18 cellular contexts compared by ENCODE assay signal in genomic region chr3:124409650-124410275, GRCh38.
DNase-seq lines count a peak whose midpoint lies in the region; ATAC-seq and TF ChIP-seq lines count a peak whose summit lies in the region.
"Had no signal": no experiment of that assay in that cellular context is flagged by ENCODE, and none has a peak within 500 bp of the region (broad histone marks: within the 10 kb centered on the region; RNA-seq: fewer than 3 reads in every experiment).

No MANE protein-coding gene starts in this region.

- peaks cover 26% of the 10 kb centered on the region for H3K36me3 Mint-ChIP-seq in mesothelial cell of epicardium
- H3K36me3 Mint-ChIP-seq in activated CD8-positive, alpha-beta memory T cell treated with anti-CD3 and anti-CD28 coated beads, Interleukin-2, amount 10 ng/mL, durations not matched to agents 7 days and 5 days, result no peaks in the 10 kb centered on the region

- no peaks in the 10 kb centered on the region for H3K9me3 Mint-ChIP-seq in mesothelial cell of epicardium
- no peaks in the 10 kb centered on the region for H3K9me3 Mint-ChIP-seq in activated CD8-positive, alpha-beta memory T cell treated with anti-CD3 and anti-CD28 coated beads, Interleukin-2, amount 10 ng/mL, durations not matched to agents 7 days and 5 days (ENCODE audit: low read depth)
- H3K9me3 Mint-ChIP-seq: T-helper 1 cell treated with Interleukin-12 subunit alpha and Interleukin-12 subunit beta and Interleukin-4 antibody, amounts not matched to agents 30 μg/mL and 1 μg/mL, for 36 hours had no signal

- peak overlapping the region; percentile 95 for H3K27ac Mint-ChIP-seq in mesothelial cell of epicardium
- no peak overlapping the region for H3K27ac Mint-ChIP-seq in activated CD8-positive, alpha-beta memory T cell treated with anti-CD3 and anti-CD28 coated beads, Interleukin-2, amount 10 ng/mL, durations not matched to agents 7 days and 5 days
- H3K27ac Mint-ChIP-seq: B cell; T-helper 1 cell treated with Interleukin-12 subunit alpha and Interleukin-12 subunit beta and Interleukin-4 antibody, amounts not matched to agents 30 μg/mL and 1 μg/mL, for 36 hours had no signal

- DNase-seq in Caki2 (ENCODE audit: low read depth) (peak; percentile 62), NCI-H226 (peak; percentile 78), coronary artery (ENCODE audit: low spot score) (no peak), mesothelial cell of epicardium (ENCODE audit: low spot score in 2 of 2, unreplicated experiment in 2 of 2) (peak in 1 of 2 experiments; percentile 48), NOMO-1 treated with dmso at 0.1 percent for 144 hours (lab: John Stamatoyannopoulos, UW; ENCODE audit: unreplicated experiment) (no peak), NCI-H1417 (lab: John Stamatoyannopoulos, UW) (no peak), NCI-H524 treated with DMSO at 0.1 percent for 48 hours (lab: John Stamatoyannopoulos, UW) (no peak)
- DNase-seq in activated CD8-positive, alpha-beta memory T cell treated with anti-CD3 and anti-CD28 coated beads, Interleukin-2, amount 10 ng/mL, durations not matched to agents 7 days and 5 days, result no peak
- DNase-seq: activated CD4-positive, alpha-beta T cell treated with anti-CD3 and anti-CD28 coated beads, Interleukin-2, amount 50 U/mL, for 48 hours; activated naive CD4-positive, alpha-beta T cell treated with Interleukin-2 at 50 U/mL for 16 hours; effector CD4-positive, alpha-beta T cell; head of caudate nucleus; NCI-H187; right lobe of liver had no signal

- CTCF ChIA-PET in activated CD8-positive, alpha-beta memory T cell treated with anti-CD3 and anti-CD28 coated beads, Interleukin-2, amount 10 ng/mL, durations not matched to agents 7 days and 5 days (lab: Charles Lee), result no interaction called here

- in situ Hi-C loops in Caki2 (cut with HindIII; ENCODE audit: low pct_unique_long_range_greater_than_20kb, low sequenced_read_pairs), result no loop called here

- H3K4me1 Mint-ChIP-seq in mesothelial cell of epicardium, result peaks cover 26% of the 10 kb centered on the region
- no peaks in the 10 kb centered on the region for H3K4me1 Mint-ChIP-seq in activated CD8-positive, alpha-beta memory T cell treated with anti-CD3 and anti-CD28 coated beads, Interleukin-2, amount 10 ng/mL, durations not matched to agents 7 days and 5 days
- H3K4me1 Mint-ChIP-seq: B cell had no signal

- H3K27me3 Mint-ChIP-seq in mesothelial cell of epicardium (ENCODE audit: low read depth), result no peaks in the 10 kb centered on the region
- peaks cover 16% of the 10 kb centered on the region for H3K27me3 Mint-ChIP-seq in activated CD8-positive, alpha-beta memory T cell treated with anti-CD3 and anti-CD28 coated beads, Interleukin-2, amount 10 ng/mL, durations not matched to agents 7 days and 5 days

- no peak overlapping the region for H3K4me3 ChIP-seq in coronary artery
- H3K4me3 ChIP-seq: right lobe of liver, tibial nerve had no signal

- no peak for ATAC-seq in activated CD8-positive, alpha-beta memory T cell treated with anti-CD3 and anti-CD28 coated beads, Interleukin-2, amount 10 ng/mL, durations not matched to agents 7 days and 5 days
- ATAC-seq: HepG2, right lobe of liver had no signal

- no peak for TF ChIP-seq CTCF in coronary artery (IDR thresholded peaks at IDR 0.05)
- TF ChIP-seq CTCF in mesothelial cell of epicardium (IDR thresholded peaks at IDR 0.05; ENCODE audit: unreplicated experiment), result no peak

- H3K4me3 Mint-ChIP-seq in mesothelial cell of epicardium, result no peak overlapping the region
- no peak overlapping the region for H3K4me3 Mint-ChIP-seq in activated CD8-positive, alpha-beta memory T cell treated with anti-CD3 and anti-CD28 coated beads, Interleukin-2, amount 10 ng/mL, durations not matched to agents 7 days and 5 days
- H3K4me3 Mint-ChIP-seq: B cell; T-helper 1 cell treated with Interleukin-12 subunit alpha and Interleukin-12 subunit beta and Interleukin-4 antibody, amounts not matched to agents 30 μg/mL and 1 μg/mL, for 36 hours had no signal

- peak overlapping the region; percentile 23 to 32 for H3K27ac ChIP-seq in coronary artery
- H3K27ac ChIP-seq: right lobe of liver, tibial nerve had no signal

Comparison
In these comparisons a context has a peak if more than half of its experiments do, and no peak if none do; other contexts are left out.
1. DNase-seq: peak in Caki2 (single experiment) and NCI-H226 (single experiment); none in coronary artery (single experiment), NOMO-1 treated with dmso at 0.1 percent for 144 hours (single experiment), activated CD8-positive, alpha-beta memory T cell treated with anti-CD3 and anti-CD28 coated beads, Interleukin-2, amount 10 ng/mL, durations not matched to agents 7 days and 5 days (single experiment), NCI-H1417 (0 of 3) and NCI-H524 treated with DMSO at 0.1 percent for 48 hours (single experiment).